ENCODE assay signal across 23 cellular contexts in the genomic region with DNA sequence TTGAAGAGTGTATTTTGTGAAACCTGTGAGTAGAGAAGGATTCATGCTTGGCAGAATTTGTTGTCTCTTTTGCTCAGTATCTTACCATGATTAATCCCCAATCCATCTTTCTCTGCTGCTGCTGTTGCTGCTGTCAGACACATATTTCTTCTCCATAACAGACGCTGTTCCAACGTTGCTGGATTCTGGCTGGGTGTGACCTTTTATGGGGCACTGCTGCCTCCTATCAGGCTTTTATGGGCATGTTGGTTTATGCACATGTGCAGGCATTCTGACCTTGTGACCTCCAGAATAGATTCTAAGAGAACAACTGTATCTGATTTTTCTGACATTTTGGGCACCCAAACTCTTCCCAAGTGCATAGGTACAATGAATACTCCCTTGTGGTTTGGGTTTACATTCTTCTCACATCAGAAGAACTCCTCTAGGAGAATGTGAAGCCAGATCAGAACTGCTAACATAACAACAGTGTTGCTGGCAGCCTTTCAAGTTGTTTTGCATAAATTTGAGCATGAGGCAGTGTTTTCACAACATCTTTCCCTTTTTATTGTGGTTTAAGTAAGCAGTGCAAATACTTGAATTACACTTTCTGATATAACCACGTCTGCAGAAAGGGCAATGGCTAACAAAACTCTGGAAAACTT. TPM values are rescaled to one million over a fixed set of nuclear protein-coding genes. Genes with fewer than 3 reads are reported as not detected.
DNase-seq lines count a peak whose midpoint lies in the region; ATAC-seq and TF ChIP-seq lines count a peak whose summit lies in the region.
"Had no signal": no experiment of that assay in that cellular context is flagged by ENCODE, and none has a peak within 500 bp of the region (broad histone marks: within the 10 kb centered on the region; RNA-seq: fewer than 3 reads in every experiment).

No MANE protein-coding gene starts in this region.

- H2AK5ac ChIP-seq in trophoblast cell (ENCODE audit: low read length): no peak overlapping the region

- H3K4me3 Mint-ChIP-seq in progenitor cell of endocrine pancreas (ENCODE audit: low read depth): no peak overlapping the region

- H3K18ac ChIP-seq in trophoblast cell (ENCODE audit: low read length): no peak overlapping the region

- H3K27ac ChIP-seq in trophoblast cell (ENCODE audit: low read depth, low read length): no peak overlapping the region
- H3K27ac ChIP-seq: HL-60, parathyroid adenoma, tibial nerve had no signal

- H3K9me3 Mint-ChIP-seq in progenitor cell of endocrine pancreas (ENCODE audit: low read depth): no peaks in the 10 kb centered on the region

- no peak overlapping the region for H4K91ac ChIP-seq in trophoblast cell (ENCODE audit: low read depth, low read length)

- no peak overlapping the region for H2AFZ ChIP-seq in trophoblast cell (ENCODE audit: insufficient read depth, low read length, poor library complexity)
- H2AFZ ChIP-seq: parathyroid adenoma had no signal

- peaks cover 25% of the 10 kb centered on the region for H3K4me1 Mint-ChIP-seq in progenitor cell of endocrine pancreas (ENCODE audit: low read depth)

- peaks cover 4 to 13% of the 10 kb centered on the region in 2 experiments for H3K4me1 ChIP-seq in trophoblast cell (ENCODE audit: control insufficient read depth in 1 of 2, insufficient read depth in 2 of 2, low read length in 2 of 2)
- H3K4me1 ChIP-seq: parathyroid adenoma had no signal

- no peak overlapping the region for H2BK12ac ChIP-seq in trophoblast cell (ENCODE audit: low read length)

- no peak overlapping the region for H3K27ac Mint-ChIP-seq in progenitor cell of endocrine pancreas

- H3K14ac ChIP-seq in trophoblast cell (ENCODE audit: low read length): no peak overlapping the region

- DNase-seq in DMS153 (lab: John Stamatoyannopoulos, UW) (peak; percentile 13), DMS153 treated with DMSO at 0.1 percent for 48 hours (lab: John Stamatoyannopoulos, UW; ENCODE audit: unreplicated experiment) (no peak), NCI-H1694 treated with DMSO at 0.1 percent for 48 hours (lab: John Stamatoyannopoulos, UW) (peak; percentile 25), astrocyte of the hippocampus (ENCODE audit: low read depth, low spot score) (peak; percentile 28), progenitor cell of endocrine pancreas (ENCODE audit: low spot score, unreplicated experiment) (no peak), trophoblast cell (no peak)
- DNase-seq in activated T-cell treated with anti-CD3 and anti-CD28 coated beads, Interleukin-2, amount 50 U/mL, for 48 hours: no peak
- DNase-seq: 8988T; activated CD4-positive, alpha-beta T cell treated with anti-CD3 and anti-CD28 coated beads, Interleukin-2, amount 50 U/mL, for 48 hours; C1 segment of cervical spinal cord; central memory CD4-positive, alpha-beta T cell; effector memory CD4-positive, alpha-beta T cell; hypothalamus; KG1; left cardiac atrium; NCI-H1092 treated with DMSO at 0.1 percent for 48 hours; NCI-H510A; small intestine had no signal

- H3K23ac ChIP-seq in trophoblast cell (ENCODE audit: low read length): no peak overlapping the region

- peak; percentile 15 for TF ChIP-seq CTCF in progenitor cell of endocrine pancreas (IDR thresholded peaks at IDR 0.05; ENCODE audit: unreplicated experiment)

- H3K27me3 ChIP-seq in trophoblast cell (ENCODE audit: insufficient read depth, low read length): no peaks in the 10 kb centered on the region

- H3K36me3 ChIP-seq in trophoblast cell (ENCODE audit: control insufficient read depth in 1 of 2, insufficient read depth in 2 of 2, low read length in 2 of 2): no peaks in the 10 kb centered on the region
- H3K36me3 ChIP-seq: tibial nerve had no signal

- no peak overlapping the region for H3K4me2 ChIP-seq in trophoblast cell (ENCODE audit: low read length)

- H4K12ac ChIP-seq in trophoblast cell (ENCODE audit: low read depth, low read length): no peak overlapping the region

- peaks cover 44% of the 10 kb centered on the region for H3K27me3 Mint-ChIP-seq in progenitor cell of endocrine pancreas

- H4K8ac ChIP-seq in trophoblast cell (ENCODE audit: low read depth, low read length): no peak overlapping the region

- H3K79me1 ChIP-seq in trophoblast cell (ENCODE audit: low read length): peaks cover 8% of the 10 kb centered on the region

- no peak overlapping the region for H3K4me3 ChIP-seq in trophoblast cell (ENCODE audit: low read depth, low read length)
- H3K4me3 ChIP-seq: tibial nerve had no signal

- H3K9me3 ChIP-seq in trophoblast cell (ENCODE audit: insufficient read depth, low read depth, low read length): no peaks in the 10 kb centered on the region
- H3K9me3 ChIP-seq: tibial nerve had no signal

- no peak overlapping the region for H2BK120ac ChIP-seq in trophoblast cell (ENCODE audit: insufficient read depth, low read length, poor library complexity)

- no CpG with 5 or more reads among the region's 3 CpGs for WGBS in trophoblast cell (ENCODE audit: extremely low coverage, insufficient coverage, insufficient read length)

- H3K79me2 ChIP-seq in trophoblast cell (ENCODE audit: control insufficient read depth, insufficient read depth, low read length, poor library complexity): no peaks in the 10 kb centered on the region
- H3K79me2 ChIP-seq: parathyroid adenoma had no signal

- H3K36me3 Mint-ChIP-seq in progenitor cell of endocrine pancreas (ENCODE audit: insufficient read depth): no peaks in the 10 kb centered on the region

- H3K9ac ChIP-seq in trophoblast cell (ENCODE audit: low read length): no peak overlapping the region
- H3K9ac ChIP-seq: parathyroid adenoma had no signal

- no peak overlapping the region for H3K4ac ChIP-seq in trophoblast cell (ENCODE audit: low read depth, low read length)

- no peak for ATAC-seq in HG03139 (IDR thresholded peaks at IDR 0.05; ENCODE audit: unreplicated experiment)
- ATAC-seq: left cardiac atrium, Panc1 had no signal

- no peak overlapping the region for H2BK5ac ChIP-seq in trophoblast cell (ENCODE audit: low read depth, low read length, poor library complexity)

RNA-seq across cellular contexts. Expression of gene ISL1, which starts 9.2 kb away (rescaled TPM):
- total RNA-seq in progenitor cell of endocrine pancreas: 8.2 and 9.7 TPM in 2 replicates
- polyA plus RNA-seq in trophoblast cell (2013): 65.1 and 65.4 TPM in 2 replicates
- total RNA-seq: left cardiac atrium, tibial nerve had no signal

Comparison
In these comparisons a context has a peak if more than half of its experiments do, and no peak if none do; other contexts are left out.
1. DNase-seq: peak in DMS153 (single experiment), NCI-H1694 treated with DMSO at 0.1 percent for 48 hours (single experiment) and astrocyte of the hippocampus (single experiment); none in DMS153 treated with DMSO at 0.1 percent for 48 hours (single experiment), progenitor cell of endocrine pancreas (single experiment), trophoblast cell (0 of 2) and activated T-cell treated with anti-CD3 and anti-CD28 coated beads, Interleukin-2, amount 50 U/mL, for 48 hours (0 of 2).